Comparison of ENCODE assay signal across 24 cellular contexts in genomic region chr4:38226170-38226569, GRCh38.
"Had no signal": no experiment of that assay in that cellular context is flagged by ENCODE, and none has a peak within 500 bp of the region (broad histone marks: within the 10 kb centered on the region; RNA-seq: fewer than 3 reads in every experiment).

No MANE protein-coding gene starts in this region.

- H3K4me1 Mint-ChIP-seq: natural killer cell; stimulated activated naive CD8-positive, alpha-beta T cell treated with anti-CD3 and anti-CD28 coated beads, Interleukin-15, amount 100 ng/mL, for 72 hours had no signal

- FAIRE-seq: endometrium, islet of Langerhans, pancreas had no signal

- H3K4me3 Mint-ChIP-seq: effector memory CD8-positive, alpha-beta T cell; natural killer cell; neural crest cell; stimulated activated naive CD8-positive, alpha-beta T cell treated with anti-CD3 and anti-CD28 coated beads, Interleukin-15, amount 100 ng/mL, for 72 hours had no signal

- DNase-seq: central memory CD4-positive, alpha-beta T cell; colonic mucosa; dermis blood vessel endothelial cell; effector memory CD8-positive, alpha-beta T cell; erythroblast; heart left ventricle; left cardiac atrium; left ventricle myocardium inferior; lower lobe of right lung; natural killer cell; pancreas; stimulated activated CD4-positive, alpha-beta T cell treated with anti-CD3 and anti-CD28 coated beads, Interleukin-12 subunit alpha, Interleukin-12 subunit beta, amount 100 ng/mL, for 4 hours; stimulated activated CD4-positive, alpha-beta T cell treated with anti-CD3 and anti-CD28 coated beads, Interleukin-1b, Interleukin-23, amount 100 ng/mL, for 48 hours; stimulated activated CD4-positive, alpha-beta T cell treated with anti-CD3 and anti-CD28 coated beads, Interleukin-4, amount 100 ng/mL, for 1 hour; stimulated activated CD8-positive, alpha-beta memory T cell treated with anti-CD3 and anti-CD28 coated beads, Interleukin-4, amount 100 ng/mL, for 48 hours; stimulated activated naive CD4-positive, alpha-beta T cell; stimulated activated naive CD8-positive, alpha-beta T cell treated with anti-CD3 and anti-CD28 coated beads, Interleukin-15, amount 100 ng/mL, for 72 hours; transverse colon had no signal

- ATAC-seq: effector memory CD8-positive, alpha-beta T cell; gastroesophageal sphincter; lower lobe of right lung; natural killer cell; pancreas; sciatic nerve; stimulated activated naive CD8-positive, alpha-beta T cell treated with anti-CD3 and anti-CD28 coated beads, Interleukin-15, amount 100 ng/mL, for 72 hours had no signal

- H3K9me3 Mint-ChIP-seq: effector memory CD8-positive, alpha-beta T cell; natural killer cell; neural crest cell; stimulated activated naive CD8-positive, alpha-beta T cell treated with anti-CD3 and anti-CD28 coated beads, Interleukin-15, amount 100 ng/mL, for 72 hours had no signal

- H3K27ac Mint-ChIP-seq: effector memory CD8-positive, alpha-beta T cell; natural killer cell; progenitor cell of endocrine pancreas; stimulated activated naive CD8-positive, alpha-beta T cell treated with anti-CD3 and anti-CD28 coated beads, Interleukin-15, amount 100 ng/mL, for 72 hours had no signal

- H3K27me3 Mint-ChIP-seq: progenitor cell of endocrine pancreas; stimulated activated naive CD8-positive, alpha-beta T cell treated with anti-CD3 and anti-CD28 coated beads, Interleukin-15, amount 100 ng/mL, for 72 hours had no signal

- H3K36me3 Mint-ChIP-seq: natural killer cell had no signal
